Comparison of ENCODE assay signal across 25 cellular contexts in the genomic region with DNA sequence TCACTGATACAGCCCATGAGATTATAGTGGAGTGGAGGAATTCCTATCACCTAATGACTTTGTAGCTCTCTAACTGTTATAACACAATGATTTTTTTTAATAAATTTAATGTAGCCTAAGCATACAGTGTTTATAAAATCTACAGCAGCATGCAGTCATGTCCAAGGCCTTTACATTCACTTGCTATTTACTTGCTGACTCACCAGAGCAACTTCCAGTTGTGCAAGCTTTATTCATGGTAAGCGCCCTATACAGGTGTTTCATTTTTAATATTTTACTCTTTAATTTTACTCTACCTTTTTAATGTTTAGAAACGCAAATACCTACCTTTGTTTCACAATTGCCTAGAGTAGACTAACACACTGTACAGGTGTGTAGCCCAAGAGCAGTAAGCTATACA.
"Had no signal": no experiment of that assay in that cellular context is flagged by ENCODE, and none has a peak within 500 bp of the region (broad histone marks: within the 10 kb centered on the region; RNA-seq: fewer than 3 reads in every experiment).

No MANE protein-coding gene starts in this region.

- ATAC-seq: naive thymus-derived CD8-positive, alpha-beta T cell; pancreas; stimulated activated effector memory CD8-positive, alpha-beta T cell treated with anti-CD3 and anti-CD28 coated beads, Interleukin-12 subunit alpha, Interleukin-12 subunit beta, amount 100 ng/mL, for 72 hours; stimulated activated naive CD8-positive, alpha-beta T cell treated with anti-CD3 and anti-CD28 coated beads, Interleukin-15, amount 100 ng/mL, for 72 hours; WTC11 had no signal

- H3K4me3 ChIP-seq: adrenal gland, ascending aorta, coronary artery, dorsolateral prefrontal cortex, pancreas, prostate gland, sigmoid colon, uterus had no signal

- H3K27me3 ChIP-seq: adrenal gland, ascending aorta, dorsolateral prefrontal cortex, pancreas, sigmoid colon, uterus had no signal

- H3K36me3 ChIP-seq: adrenal gland, ascending aorta, pancreas, prostate gland, sigmoid colon, uterus had no signal

- H3K9me3 ChIP-seq: ascending aorta, pancreas, prostate gland, sigmoid colon, uterus had no signal

- DNase-seq: activated CD4-positive, alpha-beta T cell treated with anti-CD3 and anti-CD28 coated beads, Interleukin-2, amount 50 U/mL, for 4 hours; activated effector memory CD4-positive, alpha-beta T cell treated with Interleukin-2 at 50 U/mL for 16 hours; activated naive CD4-positive, alpha-beta T cell treated with Interleukin-2 at 50 U/mL for 16 hours; adrenal gland; dorsolateral prefrontal cortex; effector memory CD4-positive, alpha-beta T cell; head of caudate nucleus; hypothalamus; immature natural killer cell; naive thymus-derived CD8-positive, alpha-beta T cell; nucleus accumbens; pancreas; retina; sigmoid colon; small intestine; stimulated activated CD4-positive, alpha-beta T cell treated with anti-CD3 and anti-CD28 coated beads, Interleukin-4, amount 100 ng/mL, for 24 hours; stimulated activated naive CD8-positive, alpha-beta T cell treated with anti-CD3 and anti-CD28 coated beads, Interleukin-15, amount 100 ng/mL, for 72 hours; substantia nigra; T-helper 2 cell; uterus had no signal

- H3K4me1 ChIP-seq: adrenal gland, ascending aorta, pancreas, prostate gland, sigmoid colon, uterus had no signal
